ENCODE assay signal across 1 cellular context in the genomic region with DNA sequence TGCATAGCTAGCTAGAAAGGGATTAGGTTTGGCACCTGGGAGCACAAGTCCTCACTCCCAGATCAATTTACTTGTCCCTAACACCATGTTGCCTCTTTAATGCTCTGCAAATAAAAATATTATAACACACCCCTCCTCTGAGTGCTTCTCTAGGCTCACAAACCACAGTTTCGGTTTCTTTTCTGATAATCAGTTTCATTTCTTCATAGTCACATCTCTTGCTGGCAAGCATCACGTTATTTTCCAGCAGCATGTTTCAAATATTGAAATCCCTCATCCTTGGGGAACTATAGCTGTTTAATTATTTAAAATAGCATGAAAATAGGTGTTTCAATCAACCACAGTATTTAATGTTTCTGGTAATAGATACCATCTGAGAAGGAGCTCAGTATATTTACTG.
TF ChIP-seq lines count a peak whose summit lies in the region.

No MANE protein-coding gene starts in this region.

TF ChIP-seq in GM12878, 131 proteins besides CTCF, POLR2A, EP300 and RAD21 (continued from another document and continues in another):
- TF ChIP-seq ZNF592 (IDR thresholded peaks at IDR 0.05) (no peak), SP1 (IDR thresholded peaks at IDR 0.05; ENCODE audit: low read depth, low read length) (no peak), IRF3 (IDR thresholded peaks at IDR 0.05) (no peak), PRDM15 (CRISPR knock-in tag; IDR thresholded peaks at IDR 0.05) (no peak), BHLHE40 (IDR thresholded peaks at IDR 0.05; ENCODE audit: borderline replicate concordance in 1 of 2, low read depth in 2 of 2, low read length in 1 of 2) (peak; percentile 71 to 82; a peak in 3 of 4 replicates), SUPT20H (IDR thresholded peaks at IDR 0.05; ENCODE audit: borderline replicate concordance, control insufficient read depth, low read depth, low read length) (no peak), E4F1 (IDR thresholded peaks at IDR 0.05; ENCODE audit: borderline replicate concordance, partially characterized antibody) (no peak), ZNF274 (IDR thresholded peaks at IDR 0.05; ENCODE audit: insufficient read depth, insufficient read length) (no peak), RBBP5 (conservative IDR thresholded peaks at IDR 0.05) (no peak), RFX5 (IDR thresholded peaks at IDR 0.05; ENCODE audit: low read depth, low read length) (no peak), ZZZ3 (IDR thresholded peaks at IDR 0.05; ENCODE audit: control insufficient read depth, insufficient read length, low read depth) (no peak), DPF2 (IDR thresholded peaks at IDR 0.05) (peak; percentile 68), EZH2 (IDR thresholded peaks at IDR 0.05; ENCODE audit: borderline replicate concordance, control insufficient read depth, low read depth, low read length) (no peak), ESRRA (IDR thresholded peaks at IDR 0.05; ENCODE audit: low read length) (no peak), CBX3 (IDR thresholded peaks at IDR 0.05; ENCODE audit: borderline replicate concordance, low read depth) (no peak), ZNF24 (IDR thresholded peaks at IDR 0.05) (peak; percentile 89), POU2F2 (IDR thresholded peaks at IDR 0.05; ENCODE audit: borderline replicate concordance, low read depth, low read length) (no peak), MYC (IDR thresholded peaks at IDR 0.05; ENCODE audit: insufficient read depth, insufficient read length, insufficient replicate concordance, low read length, severe bottlenecking) (no peak), HSF1 (IDR thresholded peaks at IDR 0.05; ENCODE audit: low read depth, low read length) (no peak), CBX5 (IDR thresholded peaks at IDR 0.05; ENCODE audit: low read depth) (no peak), SREBF1 (IDR thresholded peaks at IDR 0.05; ENCODE audit: low read length) (no peak), SMC3 (IDR thresholded peaks at IDR 0.05; ENCODE audit: borderline replicate concordance, low read length) (no peak; the same call in 1 of the 2 replicates), HDAC2 (IDR thresholded peaks at IDR 0.05) (no peak), NFIC (IDR thresholded peaks at IDR 0.05; ENCODE audit: low read depth, low read length) (peak; percentile 82), SMAD5 (IDR thresholded peaks at IDR 0.05; ENCODE audit: low read depth) (no peak), NR2F1 (conservative IDR thresholded peaks at IDR 0.05) (no peak), ZNF207 (IDR thresholded peaks at IDR 0.05; ENCODE audit: borderline replicate concordance) (no peak), ZBTB33 (IDR thresholded peaks at IDR 0.05) (no peak)
- TF ChIP-seq, protein P1, sequence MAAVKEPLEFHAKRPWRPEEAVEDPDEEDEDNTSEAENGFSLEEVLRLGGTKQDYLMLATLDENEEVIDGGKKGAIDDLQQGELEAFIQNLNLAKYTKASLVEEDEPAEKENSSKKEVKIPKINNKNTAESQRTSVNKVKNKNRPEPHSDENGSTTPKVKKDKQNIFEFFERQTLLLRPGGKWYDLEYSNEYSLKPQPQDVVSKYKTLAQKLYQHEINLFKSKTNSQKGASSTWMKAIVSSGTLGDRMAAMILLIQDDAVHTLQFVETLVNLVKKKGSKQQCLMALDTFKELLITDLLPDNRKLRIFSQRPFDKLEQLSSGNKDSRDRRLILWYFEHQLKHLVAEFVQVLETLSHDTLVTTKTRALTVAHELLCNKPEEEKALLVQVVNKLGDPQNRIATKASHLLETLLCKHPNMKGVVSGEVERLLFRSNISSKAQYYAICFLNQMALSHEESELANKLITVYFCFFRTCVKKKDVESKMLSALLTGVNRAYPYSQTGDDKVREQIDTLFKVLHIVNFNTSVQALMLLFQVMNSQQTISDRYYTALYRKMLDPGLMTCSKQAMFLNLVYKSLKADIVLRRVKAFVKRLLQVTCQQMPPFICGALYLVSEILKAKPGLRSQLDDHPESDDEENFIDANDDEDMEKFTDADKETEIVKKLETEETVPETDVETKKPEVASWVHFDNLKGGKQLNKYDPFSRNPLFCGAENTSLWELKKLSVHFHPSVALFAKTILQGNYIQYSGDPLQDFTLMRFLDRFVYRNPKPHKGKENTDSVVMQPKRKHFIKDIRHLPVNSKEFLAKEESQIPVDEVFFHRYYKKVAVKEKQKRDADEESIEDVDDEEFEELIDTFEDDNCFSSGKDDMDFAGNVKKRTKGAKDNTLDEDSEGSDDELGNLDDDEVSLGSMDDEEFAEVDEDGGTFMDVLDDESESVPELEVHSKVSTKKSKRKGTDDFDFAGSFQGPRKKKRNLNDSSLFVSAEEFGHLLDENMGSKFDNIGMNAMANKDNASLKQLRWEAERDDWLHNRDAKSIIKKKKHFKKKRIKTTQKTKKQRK (IDR thresholded peaks at IDR 0.05; ENCODE audit: low read depth, low read length): no peak
- TF ChIP-seq, protein P2, sequence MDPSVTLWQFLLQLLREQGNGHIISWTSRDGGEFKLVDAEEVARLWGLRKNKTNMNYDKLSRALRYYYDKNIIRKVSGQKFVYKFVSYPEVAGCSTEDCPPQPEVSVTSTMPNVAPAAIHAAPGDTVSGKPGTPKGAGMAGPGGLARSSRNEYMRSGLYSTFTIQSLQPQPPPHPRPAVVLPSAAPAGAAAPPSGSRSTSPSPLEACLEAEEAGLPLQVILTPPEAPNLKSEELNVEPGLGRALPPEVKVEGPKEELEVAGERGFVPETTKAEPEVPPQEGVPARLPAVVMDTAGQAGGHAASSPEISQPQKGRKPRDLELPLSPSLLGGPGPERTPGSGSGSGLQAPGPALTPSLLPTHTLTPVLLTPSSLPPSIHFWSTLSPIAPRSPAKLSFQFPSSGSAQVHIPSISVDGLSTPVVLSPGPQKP (IDR thresholded peaks at IDR 0.05; ENCODE audit: low read depth, low read length): no peak
- TF ChIP-seq, protein P3, sequence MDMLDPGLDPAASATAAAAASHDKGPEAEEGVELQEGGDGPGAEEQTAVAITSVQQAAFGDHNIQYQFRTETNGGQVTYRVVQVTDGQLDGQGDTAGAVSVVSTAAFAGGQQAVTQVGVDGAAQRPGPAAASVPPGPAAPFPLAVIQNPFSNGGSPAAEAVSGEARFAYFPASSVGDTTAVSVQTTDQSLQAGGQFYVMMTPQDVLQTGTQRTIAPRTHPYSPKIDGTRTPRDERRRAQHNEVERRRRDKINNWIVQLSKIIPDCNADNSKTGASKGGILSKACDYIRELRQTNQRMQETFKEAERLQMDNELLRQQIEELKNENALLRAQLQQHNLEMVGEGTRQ (IDR thresholded peaks at IDR 0.05; ENCODE audit: borderline replicate concordance, low read depth, low read length): no peak
